In the genomic region with DNA sequence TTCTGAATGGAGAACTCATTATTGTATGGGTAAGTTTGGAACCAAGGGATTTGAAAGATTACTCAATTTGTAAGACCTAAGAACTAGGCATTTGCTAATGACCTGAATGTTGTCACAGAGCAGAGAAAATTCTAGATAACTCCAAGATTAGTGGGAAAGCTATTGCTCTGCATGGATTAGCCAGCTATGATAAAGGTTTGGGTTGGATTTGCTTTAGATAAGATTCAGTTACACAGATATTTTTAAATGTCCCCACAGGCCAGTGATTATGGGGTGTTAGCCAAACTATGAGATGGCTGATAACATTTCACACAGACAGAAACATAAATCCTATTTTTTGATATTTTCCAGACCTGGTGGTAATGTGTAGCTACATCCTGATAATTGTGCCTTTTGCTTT, we compare ENCODE assay signal across 27 cellular contexts.
"Had no signal": no experiment of that assay in that cellular context is flagged by ENCODE, and none has a peak within 500 bp of the region (broad histone marks: within the 10 kb centered on the region; RNA-seq: fewer than 3 reads in every experiment).

No MANE protein-coding gene starts in this region.

- DNase-seq: activated CD4-positive, alpha-beta memory T cell treated with anti-CD3 and anti-CD28 coated beads for 36 hours; activated CD4-positive, alpha-beta T cell treated with anti-CD3 and anti-CD28 coated beads for 36 hours; activated CD4-positive, alpha-beta T cell treated with anti-CD3 and anti-CD28 coated beads, Interleukin-2, amount 10 ng/mL, durations not matched to agents 24 days and 14 days; activated CD4-positive, CD25-positive, alpha-beta regulatory T cell; activated CD4-positive, CD25-positive, alpha-beta regulatory T cell treated with anti-CD3 and anti-CD28 coated beads, Interleukin-2, amount 50 U/mL, for 72 hours; activated CD8-positive, alpha-beta memory T cell treated with anti-CD3 and anti-CD28 coated beads, Interleukin-2, amount 10 ng/mL, durations not matched to agents 7 days and 5 days; activated CD8-positive, alpha-beta memory T cell treated with anti-CD3 and anti-CD28 coated beads, Interleukin-2, amount 50 U/mL, for 4 hours; activated CD8-positive, alpha-beta T cell treated with anti-CD3 and anti-CD28 coated beads, Interleukin-2, amount 10 ng/mL, durations not matched to agents 7 days and 5 days; activated effector memory CD4-positive, alpha-beta T cell treated with anti-CD3 and anti-CD28 coated beads, Interleukin-2, amount 50 U/mL, for 16 hours; activated naive CD4-positive, alpha-beta T cell treated with anti-CD3 and anti-CD28 coated beads for 36 hours; activated T-cell treated with anti-CD3 and anti-CD28 coated beads, Interleukin-2, amount 50 U/mL, for 1 hour; activated T-cell treated with anti-CD3 and anti-CD28 coated beads, Interleukin-2, amount 50 U/mL, for 48 hours; amygdala; aorta; body of pancreas; caudate nucleus; cortex of kidney; dermis blood vessel endothelial cell; effector CD4-positive, alpha-beta T cell; effector memory CD8-positive, alpha-beta T cell; esophagus squamous epithelium; foreskin keratinocyte; gastrocnemius medialis; glutamatergic neuron; heart left ventricle; T-helper 2 cell had no signal

- ATAC-seq: activated CD4-positive, alpha-beta T cell treated with anti-CD3 and anti-CD28 coated beads for 36 hours; activated CD8-positive, alpha-beta memory T cell treated with anti-CD3 and anti-CD28 coated beads, Interleukin-2, amount 10 ng/mL, durations not matched to agents 7 days and 5 days; activated CD8-positive, alpha-beta T cell treated with anti-CD3 and anti-CD28 coated beads, Interleukin-2, amount 10 ng/mL, durations not matched to agents 7 days and 5 days; body of pancreas; effector memory CD8-positive, alpha-beta T cell; foreskin keratinocyte; gastrocnemius medialis; heart left ventricle had no signal

- H3K4me1 ChIP-seq: esophagus squamous epithelium, foreskin keratinocyte, gastrocnemius medialis, heart left ventricle had no signal

- H3K27me3 ChIP-seq: body of pancreas, esophagus squamous epithelium, foreskin keratinocyte, gastrocnemius medialis, heart left ventricle had no signal

- H3K9me3 ChIP-seq: body of pancreas, esophagus squamous epithelium, gastrocnemius medialis had no signal

- H3K36me3 ChIP-seq: esophagus squamous epithelium, gastrocnemius medialis, heart left ventricle had no signal

- H3K4me3 ChIP-seq: body of pancreas, esophagus squamous epithelium, gastrocnemius medialis, heart left ventricle had no signal

- H3K27ac ChIP-seq: body of pancreas, epithelial cell of prostate, esophagus squamous epithelium, foreskin keratinocyte, gastrocnemius medialis, heart left ventricle had no signal
